ENCODE assay signal across 1 cellular context in genomic region chrX:643911-644303, GRCh38.
TF ChIP-seq lines count a peak whose summit lies in the region.

No MANE protein-coding gene starts in this region.

TF ChIP-seq in SK-N-SH, 30 proteins besides CTCF, POLR2A, EP300 and RAD21 (continued from another document):
- TF ChIP-seq YY1 (IDR thresholded peaks at IDR 0.05; ENCODE audit: low read depth), result no peak
